ENCODE assay signal across 8 cellular contexts in the genomic region with DNA sequence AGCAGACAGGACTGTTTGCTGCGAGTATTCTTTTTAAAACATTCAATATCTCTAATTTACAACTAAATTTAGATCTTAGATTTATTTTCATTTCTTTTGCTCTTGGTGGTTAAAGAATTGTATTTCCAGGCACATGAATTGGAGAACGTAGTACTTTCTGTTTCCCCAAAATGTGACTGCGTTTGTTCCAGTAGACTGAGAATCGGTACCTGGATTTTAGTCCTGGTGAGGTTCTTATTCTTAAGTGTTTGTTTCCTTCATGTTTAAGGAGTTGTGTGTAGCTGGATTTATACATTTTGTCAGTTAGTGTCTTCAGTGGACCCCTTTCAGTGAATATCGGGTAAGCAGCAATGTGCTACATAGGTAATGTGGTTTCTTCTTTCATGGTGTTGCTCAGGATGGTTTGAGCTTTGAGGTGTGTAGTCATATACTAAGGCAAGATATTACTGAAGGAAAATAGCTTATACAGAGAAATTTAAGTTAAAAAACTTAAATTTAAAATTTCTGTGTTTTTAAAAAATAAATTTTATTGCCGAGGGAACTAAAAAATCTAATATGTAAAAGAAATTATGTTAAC.
A peak's percentile ranks its signal among the peaks of the same experiment; 100 is the strongest.
DNase-seq lines count a peak whose midpoint lies in the region; ATAC-seq and TF ChIP-seq lines count a peak whose summit lies in the region.

No MANE protein-coding gene starts in this region.

- peaks cover 12 to 17% of the 10 kb centered on the region in 2 donors for H3K4me1 ChIP-seq in mucosa of rectum (ENCODE audit: control insufficient read depth in 2 of 2, insufficient read depth in 2 of 2, low read length in 2 of 2)

- DNase-seq in AG09309 (ENCODE audit: low read depth) (no peak), KG1 (lab: John Stamatoyannopoulos, UW) (peak; percentile 30), brain microvascular endothelial cell (no peak), NCI-H345 treated with DMSO at 0.1 percent for 48 hours (lab: John Stamatoyannopoulos, UW; ENCODE audit: unreplicated experiment) (no peak), SIG-M5 (lab: John Stamatoyannopoulos, UW) (no peak), D341Med (ENCODE audit: low spot score) (no peak)

- no peaks in the 10 kb centered on the region for H3K9me3 ChIP-seq in mucosa of rectum (ENCODE audit: control insufficient read depth in 2 of 2, low read length in 2 of 2)

- H3K27ac ChIP-seq in brain microvascular endothelial cell, result peak overlapping the region; percentile 85
- peak overlapping the region; percentile 95 to 96 for H3K27ac ChIP-seq in mucosa of rectum (ENCODE audit: low read depth in 2 of 2, low read length in 2 of 2)

- peak overlapping the region; percentile 87 for H3K4me3 ChIP-seq in AG09309 (ENCODE audit: control insufficient read depth, low read depth, low read length)
- peak overlapping the region; percentile 71 for H3K4me3 ChIP-seq in brain microvascular endothelial cell (ENCODE audit: low read depth, low read length)
- peak overlapping the region; percentile 81 to 93 for H3K4me3 ChIP-seq in mucosa of rectum (ENCODE audit: low read length in 2 of 2)

- peak overlapping the region; percentile 88 to 90 for H3K9ac ChIP-seq in mucosa of rectum (ENCODE audit: low read depth in 1 of 2, low read length in 2 of 2)

- H3K36me3 ChIP-seq in brain microvascular endothelial cell (replicated peaks) (no peaks in the 10 kb centered on the region), mucosa of rectum (ENCODE audit: control insufficient read depth in 2 of 2, insufficient read depth in 2 of 2, low read length in 2 of 2) (no peaks in the 10 kb centered on the region)

- H3K27me3 ChIP-seq in brain microvascular endothelial cell (replicated peaks) (no peaks in the 10 kb centered on the region), mucosa of rectum (ENCODE audit: control insufficient read depth in 2 of 2, insufficient read depth in 2 of 2, low read length in 2 of 2) (no peaks in the 10 kb centered on the region)

- in situ Hi-C loops in brain microvascular endothelial cell (cut with HindIII; ENCODE audit: low pct_ligation_motif_present, low sequenced_read_pairs), result no loop called here

- ATAC-seq in HG03460 (IDR thresholded peaks at IDR 0.05; ENCODE audit: unreplicated experiment), result no peak

- TF ChIP-seq CTCF in AG09309 (IDR thresholded peaks at IDR 0.05; ENCODE audit: control insufficient read depth, insufficient read depth, low read depth, low read length, missing control alignments), result no peak
- TF ChIP-seq CTCF in brain microvascular endothelial cell (IDR thresholded peaks at IDR 0.05; ENCODE audit: low read depth, low read length, missing control alignments), result no peak
